Comparison of ENCODE assay signal across 31 cellular contexts in the genomic region with DNA sequence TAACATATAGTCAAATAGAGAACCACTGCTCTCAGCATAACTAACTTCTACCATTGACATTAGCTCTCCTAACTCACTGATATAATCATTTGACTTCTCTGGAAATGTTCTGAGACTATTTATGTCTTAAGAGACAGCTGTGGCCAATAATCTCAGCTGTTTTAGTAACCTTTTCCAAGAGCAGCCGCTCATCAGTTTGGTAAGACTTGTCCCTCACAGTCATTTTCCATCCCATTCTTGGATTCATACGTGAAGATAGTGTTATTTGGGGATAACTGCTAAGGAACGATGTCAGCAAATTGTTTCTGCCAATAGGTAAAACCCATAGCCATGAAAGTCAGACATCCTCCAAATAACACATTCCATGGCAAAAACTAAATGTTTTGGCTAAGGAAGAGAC.
"Had no signal": no experiment of that assay in that cellular context is flagged by ENCODE, and none has a peak within 500 bp of the region (broad histone marks: within the 10 kb centered on the region; RNA-seq: fewer than 3 reads in every experiment).

No MANE protein-coding gene starts in this region.

- H3K9me3 ChIP-seq: adrenal gland, breast epithelium, colonic mucosa, esophagus squamous epithelium, gastrocnemius medialis, heart left ventricle had no signal

- ATAC-seq: activated CD4-positive, alpha-beta T cell treated with anti-CD3 and anti-CD28 coated beads for 36 hours; activated CD8-positive, alpha-beta memory T cell treated with anti-CD3 and anti-CD28 coated beads, Interleukin-2, amount 10 ng/mL, durations not matched to agents 7 days and 5 days; activated CD8-positive, alpha-beta T cell treated with anti-CD3 and anti-CD28 coated beads, Interleukin-2, amount 10 ng/mL, durations not matched to agents 7 days and 5 days; activated naive CD8-positive, alpha-beta T cell treated with anti-CD3 and anti-CD28 coated beads, Interleukin-2, amount 50 U/mL, for 24 hours; foreskin keratinocyte; heart left ventricle; T-helper 17 cell had no signal

- H3K27ac ChIP-seq: adrenal gland, breast epithelium, cardiac muscle cell, colonic mucosa, epithelial cell of prostate, esophagus squamous epithelium, foreskin keratinocyte, gastrocnemius medialis, heart left ventricle had no signal

- DNase-seq: activated CD4-positive, alpha-beta memory T cell treated with anti-CD3 and anti-CD28 coated beads for 36 hours; activated CD4-positive, alpha-beta T cell treated with anti-CD3 and anti-CD28 coated beads for 36 hours; activated CD4-positive, alpha-beta T cell treated with anti-CD3 and anti-CD28 coated beads, Interleukin-2, amount 10 ng/mL, durations not matched to agents 24 days and 14 days; activated CD4-positive, CD25-positive, alpha-beta regulatory T cell; activated CD4-positive, CD25-positive, alpha-beta regulatory T cell treated with anti-CD3 and anti-CD28 coated beads, Interleukin-2, amount 50 U/mL, for 72 hours; activated CD8-positive, alpha-beta memory T cell treated with anti-CD3 and anti-CD28 coated beads, Interleukin-2, amount 10 ng/mL, durations not matched to agents 7 days and 5 days; activated CD8-positive, alpha-beta memory T cell treated with anti-CD3 and anti-CD28 coated beads, Interleukin-2, amount 50 U/mL, for 4 hours; activated CD8-positive, alpha-beta T cell treated with anti-CD3 and anti-CD28 coated beads, Interleukin-2, amount 10 ng/mL, durations not matched to agents 7 days and 5 days; activated effector memory CD4-positive, alpha-beta T cell treated with anti-CD3 and anti-CD28 coated beads, Interleukin-2, amount 50 U/mL, for 16 hours; activated naive CD4-positive, alpha-beta T cell treated with anti-CD3 and anti-CD28 coated beads for 36 hours; activated naive CD8-positive, alpha-beta T cell treated with anti-CD3 and anti-CD28 coated beads for 36 hours; activated naive CD8-positive, alpha-beta T cell treated with anti-CD3 and anti-CD28 coated beads, Interleukin-2, amount 50 U/mL, for 24 hours; activated T-cell treated with anti-CD3 and anti-CD28 coated beads, Interleukin-2, amount 50 U/mL, for 1 hour; activated T-cell treated with anti-CD3 and anti-CD28 coated beads, Interleukin-2, amount 50 U/mL, for 48 hours; adrenal gland; amygdala; aorta; central memory CD4-positive, alpha-beta T cell; cerebellar nuclear complex; colonic mucosa; effector CD8-positive, alpha-beta T cell; esophagus squamous epithelium; foreskin keratinocyte; gastrocnemius medialis; glutamatergic neuron; heart left ventricle; T-helper 1 cell; T-helper 17 cell had no signal

- H3K27me3 ChIP-seq: adrenal gland, breast epithelium, colonic mucosa, esophagus squamous epithelium, gastrocnemius medialis, heart left ventricle had no signal

- H3K4me1 ChIP-seq: adrenal gland, breast epithelium, colonic mucosa, esophagus squamous epithelium, foreskin keratinocyte had no signal

- H3K36me3 ChIP-seq: adrenal gland, breast epithelium, cardiac muscle cell, colonic mucosa, esophagus squamous epithelium, gastrocnemius medialis, heart left ventricle had no signal

- H3K4me3 ChIP-seq: adrenal gland, breast epithelium, cardiac muscle cell, colonic mucosa, esophagus squamous epithelium, gastrocnemius medialis, heart left ventricle had no signal
